Comparison of ENCODE assay signal across 17 cellular contexts in the genomic region with DNA sequence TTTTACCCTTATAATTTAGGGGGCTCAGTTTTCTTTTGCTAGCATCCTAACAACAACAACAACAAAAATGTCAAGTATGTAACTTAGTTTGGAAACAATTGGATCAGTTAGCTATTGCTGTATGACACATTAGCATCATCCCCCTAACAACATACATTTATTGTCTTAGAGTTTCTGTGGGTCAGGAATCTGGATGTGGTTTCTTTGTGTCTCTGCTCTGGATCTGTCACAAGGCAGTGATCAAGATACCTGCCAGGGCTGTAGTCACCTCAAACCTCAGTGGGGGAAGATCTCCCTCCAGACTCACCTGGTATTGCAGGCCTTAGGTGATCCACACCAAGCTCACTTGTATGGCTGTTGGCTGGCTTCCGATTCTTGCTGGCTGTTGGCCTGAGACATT. TPM values are rescaled to one million over a fixed set of nuclear protein-coding genes. Genes with fewer than 3 reads are reported as not detected.
A peak's percentile ranks its signal among the peaks of the same experiment; 100 is the strongest.
DNase-seq lines count a peak whose midpoint lies in the region; TF ChIP-seq lines count a peak whose summit lies in the region.
"Had no signal": no experiment of that assay in that cellular context is flagged by ENCODE, and none has a peak within 500 bp of the region (broad histone marks: within the 10 kb centered on the region; RNA-seq: fewer than 3 reads in every experiment).

No MANE protein-coding gene starts in this region.

- 100% methylated on average over 1 of the region's 1 CpG for WGBS in mammary epithelial cell (ENCODE audit: low coverage, missing lambda C conversion rate)
- 95% methylated on average over 1 of the region's 1 CpG for WGBS in mesenchymal stem cell

- H3K79me2 ChIP-seq in mammary epithelial cell (ENCODE audit: insufficient read depth, low read length): no peaks in the 10 kb centered on the region

- H3K9ac ChIP-seq in mammary epithelial cell (ENCODE audit: insufficient read depth, low read length): no peak overlapping the region
- H3K9ac ChIP-seq in mesenchymal stem cell (ENCODE audit: low read length): no peak overlapping the region
- H3K9ac ChIP-seq: BLaER1 treated with 17β-estradiol and CSF1 and Interleukin-3, amounts not matched to agents 10 nM and 100 nM had no signal

- no peak overlapping the region for H2BK15ac ChIP-seq in mesenchymal stem cell (ENCODE audit: low read depth, poor library complexity, severe bottlenecking)

- H3K18ac ChIP-seq in mesenchymal stem cell (ENCODE audit: low read depth in 1 of 2, low read length in 2 of 2): no peak overlapping the region

- H3K79me1 ChIP-seq in mesenchymal stem cell (replicated peaks; ENCODE audit: low read length, poor library complexity, severe bottlenecking): peaks cover 32% of the 10 kb centered on the region

- H3K23ac ChIP-seq in mesenchymal stem cell (ENCODE audit: low read length in 2 of 2): no peak overlapping the region

- TF ChIP-seq CTCF in mammary epithelial cell (conservative IDR thresholded peaks at IDR 0.05 in 1 of 2, IDR thresholded peaks at IDR 0.05 in 1 of 2; ENCODE audit: extremely low read depth in 1 of 2, insufficient read depth in 1 of 2, low read depth in 1 of 2, low read length in 2 of 2): no peak
- no peak for TF ChIP-seq CTCF in breast epithelium (IDR thresholded peaks at IDR 0.05)

- BruUV-seq in mammary epithelial cell (replicated peaks; lab: Mats Ljungman, UMichigan): no TSS peak

- H2AFZ ChIP-seq in mammary epithelial cell (ENCODE audit: low read depth, low read length): no peak overlapping the region
- H2AFZ ChIP-seq in mesenchymal stem cell (ENCODE audit: low read depth, low read length): no peak overlapping the region

- CTCF ChIA-PET in mammary epithelial cell (lab: Charles Lee; ENCODE audit: low non-redundant PET): no interaction called here

- H2BK12ac ChIP-seq in mesenchymal stem cell (ENCODE audit: low read length in 2 of 2): no peak overlapping the region

- no peaks in the 10 kb centered on the region for H3K36me3 ChIP-seq in mammary epithelial cell (ENCODE audit: insufficient read depth, low read length)
- H3K36me3 ChIP-seq in breast epithelium: no peaks in the 10 kb centered on the region
- H3K36me3 ChIP-seq in mesenchymal stem cell (ENCODE audit: control insufficient read depth in 1 of 2, insufficient read depth in 2 of 2, low read depth in 1 of 2, low read length in 2 of 2): no peaks in the 10 kb centered on the region
- H3K36me3 ChIP-seq: BLaER1 treated with 17β-estradiol and CSF1 and Interleukin-3, amounts not matched to agents 10 nM and 100 nM had no signal

- dilution Hi-C loops in mammary epithelial cell (cut with HindIII; ENCODE audit: low sequenced_read_pairs): no loop called here

- H4K8ac ChIP-seq in mesenchymal stem cell (ENCODE audit: low read length): no peak overlapping the region

- no peak overlapping the region for H4K91ac ChIP-seq in mesenchymal stem cell (ENCODE audit: low read length)

- H2BK5ac ChIP-seq in mesenchymal stem cell (ENCODE audit: low read depth, low read length, poor library complexity, severe bottlenecking): no peak overlapping the region

- H3K4me2 ChIP-seq in mammary epithelial cell (ENCODE audit: insufficient read depth, low read depth, low read length): no peak overlapping the region
- H3K4me2 ChIP-seq in mesenchymal stem cell (ENCODE audit: low read length, poor library complexity, severe bottlenecking): no peak overlapping the region
- H3K4me2 ChIP-seq: A549; BLaER1 treated with 17β-estradiol and CSF1 and Interleukin-3, amounts not matched to agents 10 nM and 100 nM had no signal

- H2AK5ac ChIP-seq in mesenchymal stem cell (ENCODE audit: low read length, severe bottlenecking): peak overlapping the region; percentile 77

- H3K27me3 ChIP-seq in mammary epithelial cell (ENCODE audit: insufficient read depth, low read length) (peaks cover 13% of the 10 kb centered on the region), breast epithelium (no peaks in the 10 kb centered on the region), mesenchymal stem cell (ENCODE audit: control insufficient read depth in 1 of 2, insufficient read depth in 1 of 2, low read length in 2 of 2) (no peaks in the 10 kb centered on the region)
- H3K27me3 ChIP-seq: BLaER1 treated with 17β-estradiol and CSF1 and Interleukin-3, amounts not matched to agents 10 nM and 100 nM had no signal

- TF ChIP-seq POLR2A in breast epithelium (IDR thresholded peaks at IDR 0.05): no peak

- H3K4ac ChIP-seq in mesenchymal stem cell (ENCODE audit: low read depth in 1 of 2, low read length in 2 of 2): no peak overlapping the region

- in situ Hi-C loops in mammary epithelial cell (cut with MboI; ENCODE audit: low sequenced_read_pairs in 2 of 2): no loop called here

- no peaks in the 10 kb centered on the region for H4K20me1 ChIP-seq in mammary epithelial cell (ENCODE audit: insufficient read depth, low read length)
- H4K20me1 ChIP-seq: BLaER1 treated with 17β-estradiol and CSF1 and Interleukin-3, amounts not matched to agents 10 nM and 100 nM had no signal

- no peak overlapping the region for H2BK120ac ChIP-seq in mesenchymal stem cell (ENCODE audit: low read depth, low read length)

- no peaks in the 10 kb centered on the region for H3K9me3 ChIP-seq in mammary epithelial cell (replicated peaks; ENCODE audit: insufficient read depth, low read length)
- no peaks in the 10 kb centered on the region for H3K9me3 ChIP-seq in breast epithelium
- H3K9me3 ChIP-seq in mesenchymal stem cell (ENCODE audit: control insufficient read depth, low read length): no peaks in the 10 kb centered on the region
- H3K9me3 ChIP-seq: A549; BLaER1 treated with 17β-estradiol and CSF1 and Interleukin-3, amounts not matched to agents 10 nM and 100 nM; Caco-2 had no signal

- no peak overlapping the region for H3K14ac ChIP-seq in mesenchymal stem cell (ENCODE audit: low read length in 2 of 2)

- intact Hi-C loops in mammary epithelial cell (cut with micrococcal nuclease): no loop called here
- intact Hi-C loops in breast epithelium (cut with DNase I; ENCODE audit: low total_unique reads): no loop called here

- H3K4me1 ChIP-seq in mammary epithelial cell (ENCODE audit: insufficient read depth, low read length) (no peaks in the 10 kb centered on the region), breast epithelium (no peaks in the 10 kb centered on the region), mesenchymal stem cell (ENCODE audit: control insufficient read depth, insufficient read depth, low read depth, low read length) (peaks cover 6% of the 10 kb centered on the region)
- H3K4me1 ChIP-seq: A549 had no signal

- H3K27ac ChIP-seq in mammary epithelial cell (ENCODE audit: insufficient read depth, low read depth, low read length) (no peak overlapping the region), breast epithelium (no peak overlapping the region), mesenchymal stem cell (ENCODE audit: low read length, poor library complexity, severe bottlenecking) (no peak overlapping the region)
- H3K27ac ChIP-seq: 22Rv1; A549; BLaER1 treated with 17β-estradiol and CSF1 and Interleukin-3, amounts not matched to agents 10 nM and 100 nM; C4-2B had no signal

- H3K4me3 ChIP-seq in mammary epithelial cell (replicated peaks in 1 of 3; ENCODE audit: insufficient read depth in 1 of 3, low read depth in 2 of 3, low read length in 3 of 3): no peak overlapping the region
- H3K4me3 ChIP-seq in breast epithelium: no peak overlapping the region
- no peak overlapping the region for H3K4me3 ChIP-seq in mesenchymal stem cell (ENCODE audit: insufficient read depth in 1 of 2, low read depth in 1 of 2, low read length in 2 of 2)
- H3K4me3 ChIP-seq: A549; BLaER1 treated with 17β-estradiol and CSF1 and Interleukin-3, amounts not matched to agents 10 nM and 100 nM had no signal

- peak; percentile 13 for DNase-seq in mammary epithelial cell
- no peak for DNase-seq in breast epithelium (ENCODE audit: low spot score in 2 of 2)
- DNase-seq in mesenchymal stem cell: no peak
- peak; percentile 49 for DNase-seq in renal cortical epithelial cell (ENCODE audit: low read depth)
- no peak for DNase-seq in mucosa of gallbladder (ENCODE audit: low spot score)
- no peak for DNase-seq in activated T-cell treated with anti-CD3 and anti-CD28 coated beads for 4 hours
- DNase-seq: AML-193; Caco-2; Calu3; CD4-positive, alpha-beta T cell; CD8-positive, alpha-beta T cell; DMS79 treated with DMSO at 0.1 percent for 48 hours; GF-D8 had no signal

RNA-seq across cellular contexts. Expression of gene CREB5, which starts 18.3 kb away (rescaled TPM):
- 10 to 100 TPM; 16.2 to 17.8 TPM for total RNA-seq in mammary epithelial cell
- 7.5 TPM for polyA plus RNA-seq in mammary epithelial cell
- polyA minus RNA-seq in mammary epithelial cell: 6.7 TPM
- total RNA-seq in breast epithelium: 10 to 100 TPM; 17.3 to 19.7 (median 18.0) TPM
- polyA plus RNA-seq in mesenchymal stem cell (2013, experiment 1 of 2): 2.7 TPM
- 2.8 TPM for polyA plus RNA-seq in mesenchymal stem cell (2013, experiment 2 of 2)
- total RNA-seq in renal cortical epithelial cell: 6.9 and 14.1 TPM in 2 replicates
- total RNA-seq in mucosa of gallbladder: 22.5 TPM
- total RNA-seq: CD8-positive, alpha-beta T cell had no signal

Comparison
In these comparisons a context has a peak if more than half of its experiments do, and no peak if none do; other contexts are left out.
1. DNase-seq: peak in mammary epithelial cell (single experiment) and renal cortical epithelial cell (single experiment); none in breast epithelium (0 of 2), mesenchymal stem cell (single experiment), mucosa of gallbladder (single experiment) and activated T-cell treated with anti-CD3 and anti-CD28 coated beads for 4 hours (single experiment).